ENCODE assay signal across 25 cellular contexts in genomic region chr9:29118555-29118954, GRCh38.
"Had no signal": no experiment of that assay in that cellular context is flagged by ENCODE, and none has a peak within 500 bp of the region (broad histone marks: within the 10 kb centered on the region; RNA-seq: fewer than 3 reads in every experiment).

No MANE protein-coding gene starts in this region.

- H3K9me3 ChIP-seq: lower lobe of right lung, pancreas, right atrium auricular region, stomach, testis, thyroid gland, transverse colon, upper lobe of left lung had no signal

- H3K36me3 ChIP-seq: heart right ventricle, lower lobe of right lung, pancreas, right atrium auricular region, stomach, thyroid gland, transverse colon, upper lobe of left lung had no signal

- H3K36me3 Mint-ChIP-seq: stimulated activated naive B cell treated with anti-CD40 and anti-IgM and Interleukin-4, amounts not matched to agents 10 μg/mL and 1 μg/mL and 100 μg/mL, for 72 hours had no signal

- H2AFZ ChIP-seq: hepatocyte had no signal

- H3K27ac Mint-ChIP-seq: naive thymus-derived CD8-positive, alpha-beta T cell; nephron; stimulated activated naive B cell treated with anti-CD40 and anti-IgM and Interleukin-4, amounts not matched to agents 10 μg/mL and 1 μg/mL and 100 μg/mL, for 72 hours had no signal

- H3K79me2 ChIP-seq: hepatocyte had no signal

- H3K27ac ChIP-seq: heart right ventricle, hepatocyte, lower lobe of right lung, pancreas, right atrium auricular region, skin epidermis, stomach, testis, thyroid gland, transverse colon, upper lobe of left lung had no signal

- H3K4me1 ChIP-seq: heart right ventricle, lower lobe of right lung, pancreas, right atrium auricular region, stomach, testis, thyroid gland, transverse colon, upper lobe of left lung had no signal

- H3K4me2 ChIP-seq: hepatocyte had no signal

- H3K27me3 ChIP-seq: heart right ventricle, hepatocyte, pancreas, right atrium auricular region, stomach, testis, thyroid gland, transverse colon, upper lobe of left lung had no signal

- DNase-seq: heart right ventricle; islet precursor cell; lower lobe of right lung; mammary epithelial cell; naive thymus-derived CD8-positive, alpha-beta T cell; nucleus accumbens; stimulated activated CD4-positive, alpha-beta T cell treated with anti-CD3 and anti-CD28 coated beads, Interleukin-12 subunit alpha, Interleukin-12 subunit beta, amount 100 ng/mL, for 4 hours; stimulated activated CD4-positive, alpha-beta T cell treated with anti-CD3 and anti-CD28 coated beads, Interleukin-15, amount 100 ng/mL, for 24 hours; stimulated activated CD4-positive, alpha-beta T cell treated with anti-CD3 and anti-CD28 coated beads, Interleukin-2, amount 100 ng/mL, for 24 hours; stimulated activated CD4-positive, alpha-beta T cell treated with anti-CD3 and anti-CD28 coated beads, Interleukin-4, amount 100 ng/mL, for 1 hour; stimulated activated naive B cell treated with anti-CD40 and anti-IgM and Interleukin-4, amounts not matched to agents 10 μg/mL and 1 μg/mL and 100 μg/mL, for 72 hours; stimulated activated naive CD8-positive, alpha-beta T cell treated with anti-CD3 and anti-CD28 coated beads, Interleukin-15, Interleukin-2, amounts not matched to agents 100 U/mL and 50 U/mL, for 24 hours; stomach; testis; thyroid gland; transverse colon; upper lobe of left lung had no signal

- H3K27me3 Mint-ChIP-seq: naive thymus-derived CD8-positive, alpha-beta T cell; stimulated activated naive B cell treated with anti-CD40 and anti-IgM and Interleukin-4, amounts not matched to agents 10 μg/mL and 1 μg/mL and 100 μg/mL, for 72 hours had no signal

- H3K4me1 Mint-ChIP-seq: naive thymus-derived CD8-positive, alpha-beta T cell; nephron; neural crest cell; stimulated activated naive B cell treated with anti-CD40 and anti-IgM and Interleukin-4, amounts not matched to agents 10 μg/mL and 1 μg/mL and 100 μg/mL, for 72 hours had no signal

- ATAC-seq: heart right ventricle; left lobe of liver; naive thymus-derived CD8-positive, alpha-beta T cell; pancreas; sciatic nerve; stimulated activated naive CD8-positive, alpha-beta T cell treated with anti-CD3 and anti-CD28 coated beads, Interleukin-15, Interleukin-2, amounts not matched to agents 100 U/mL and 50 U/mL, for 24 hours had no signal

- H3K4me3 Mint-ChIP-seq: naive thymus-derived CD8-positive, alpha-beta T cell; nephron; neural crest cell; stimulated activated naive B cell treated with anti-CD40 and anti-IgM and Interleukin-4, amounts not matched to agents 10 μg/mL and 1 μg/mL and 100 μg/mL, for 72 hours had no signal

- H3K4me3 ChIP-seq: heart right ventricle, hepatocyte, lower lobe of right lung, pancreas, right atrium auricular region, skin epidermis, stomach, testis, thyroid gland, transverse colon, upper lobe of left lung had no signal
